ENCODE assay signal across 1 cellular context in the genomic region with DNA sequence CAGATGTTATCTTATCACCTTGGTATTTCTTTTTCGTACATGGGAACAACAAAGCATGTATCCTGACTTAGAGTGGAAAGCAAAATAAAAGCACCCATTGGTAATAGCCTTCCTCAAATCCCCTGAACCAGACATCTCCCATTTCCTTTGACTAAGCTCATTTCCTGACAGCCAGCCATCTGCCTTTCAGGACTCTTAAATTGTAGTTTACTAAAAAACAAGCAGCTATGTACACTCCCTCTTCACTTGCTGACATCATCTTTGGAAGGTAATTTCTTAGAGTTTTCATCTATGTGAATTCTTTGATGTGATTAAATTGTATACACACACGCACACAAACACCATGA.
TF ChIP-seq lines count a peak whose summit lies in the region.

No MANE protein-coding gene starts in this region.

TF ChIP-seq in K562, 482 proteins besides CTCF, POLR2A, EP300 and RAD21 (continues in another document):
- TF ChIP-seq, protein P1, sequence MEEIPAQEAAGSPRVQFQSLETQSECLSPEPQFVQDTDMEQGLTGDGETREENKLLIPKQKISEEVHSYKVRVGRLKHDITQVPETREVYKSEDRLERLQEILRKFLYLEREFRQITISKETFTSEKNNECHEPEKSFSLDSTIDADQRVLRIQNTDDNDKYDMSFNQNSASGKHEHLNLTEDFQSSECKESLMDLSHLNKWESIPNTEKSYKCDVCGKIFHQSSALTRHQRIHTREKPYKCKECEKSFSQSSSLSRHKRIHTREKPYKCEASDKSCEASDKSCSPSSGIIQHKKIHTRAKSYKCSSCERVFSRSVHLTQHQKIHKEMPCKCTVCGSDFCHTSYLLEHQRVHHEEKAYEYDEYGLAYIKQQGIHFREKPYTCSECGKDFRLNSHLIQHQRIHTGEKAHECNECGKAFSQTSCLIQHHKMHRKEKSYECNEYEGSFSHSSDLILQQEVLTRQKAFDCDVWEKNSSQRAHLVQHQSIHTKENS (CRISPR knock-in tag; IDR thresholded peaks at IDR 0.05): no peak
- TF ChIP-seq LARP7 (IDR thresholded peaks at IDR 0.05) (no peak), ZZZ3 (IDR thresholded peaks at IDR 0.05) (no peak), RB1 (IDR thresholded peaks at IDR 0.05; ENCODE audit: low read depth) (no peak), DMBX1 (CRISPR knock-in tag; IDR thresholded peaks at IDR 0.05; ENCODE audit: borderline replicate concordance) (peak; percentile 93), SRSF1 (IDR thresholded peaks at IDR 0.05; ENCODE audit: low read depth, low read length) (no peak), MYNN (IDR thresholded peaks at IDR 0.05) (peak; percentile 99), MYNN (CRISPR knock-in tag; IDR thresholded peaks at IDR 0.05) (no peak), PTBP1 (IDR thresholded peaks at IDR 0.05; ENCODE audit: low read depth, low read length) (no peak), MECOM (CRISPR knock-in tag; IDR thresholded peaks at IDR 0.05) (0 out of 2 replicates have a peak, but pooled peaks have one; percentile 23), HNRNPH1 (optimal IDR thresholded peaks at IDR 0.05; ENCODE audit: low read depth, low read length) (no peak), FOXP1 (CRISPR knock-in tag; IDR thresholded peaks at IDR 0.05) (no peak), SMAD3 (CRISPR knock-in tag; conservative IDR thresholded peaks at IDR 0.05) (peak; percentile 68), SIRT6 (IDR thresholded peaks at IDR 0.05; ENCODE audit: low read depth, low read length) (no peak), U2AF1 (optimal IDR thresholded peaks at IDR 0.05; ENCODE audit: low read depth, low read length) (no peak), RNF2 (IDR thresholded peaks at IDR 0.05) (no peak), TCFL5 (CRISPR knock-in tag; conservative IDR thresholded peaks at IDR 0.05) (peak; percentile 71; the same call in 1 of the 2 replicates), NFIC (IDR thresholded peaks at IDR 0.05) (no peak), YY1 (IDR thresholded peaks at IDR 0.05; ENCODE audit: borderline replicate concordance in 1 of 3, control insufficient read depth in 1 of 3, extremely low read depth in 1 of 3, insufficient read depth in 3 of 3, insufficient read length in 1 of 3, insufficient replicate concordance in 2 of 3, low read depth in 1 of 3, low read length in 2 of 3) (no peak), ZNF668 (CRISPR knock-in tag; IDR thresholded peaks at IDR 0.05) (no peak), KLF6 (CRISPR knock-in tag; IDR thresholded peaks at IDR 0.05; ENCODE audit: borderline replicate concordance) (peak; percentile 78; the same call in 1 of the 2 replicates), RBBP5 (IDR thresholded peaks at IDR 0.05; ENCODE audit: borderline replicate concordance, insufficient read depth, low read length, poor library complexity, severe bottlenecking) (no peak), NR3C1 (CRISPR knock-in tag; IDR thresholded peaks at IDR 0.05) (no peak), CBFA2T2 (conservative IDR thresholded peaks at IDR 0.05) (no peak), ZNF778 (CRISPR knock-in tag; IDR thresholded peaks at IDR 0.05) (no peak), SPI1 (IDR thresholded peaks at IDR 0.05; ENCODE audit: borderline replicate concordance, low read depth, low read length) (no peak), SIX5 (IDR thresholded peaks at IDR 0.05; ENCODE audit: borderline replicate concordance in 1 of 2, insufficient read depth in 1 of 2, low read depth in 1 of 2, low read length in 2 of 2) (no peak), ZNF12 (CRISPR knock-in tag; IDR thresholded peaks at IDR 0.05) (no peak), NEUROD1 (IDR thresholded peaks at IDR 0.05; ENCODE audit: borderline replicate concordance, low read depth, low read length, partially characterized antibody) (no peak), ZNF644 (tag; IDR thresholded peaks at IDR 0.05; ENCODE audit: low read depth) (peak; percentile 73; the same call in 1 of the 2 replicates), MEF2A (IDR thresholded peaks at IDR 0.05; ENCODE audit: control insufficient read depth, low read depth, low read length) (no peak), MEF2D (tag; conservative IDR thresholded peaks at IDR 0.05; ENCODE audit: low read depth) (0 out of 2 replicates have a peak, but pooled peaks have one; percentile 27), ARID1B (IDR thresholded peaks at IDR 0.05) (no peak), EP400 (IDR thresholded peaks at IDR 0.05) (no peak), ZNF23 (CRISPR knock-in tag; IDR thresholded peaks at IDR 0.05) (0 out of 2 replicates have a peak, but pooled peaks have one; percentile 55), NCOA4 (IDR thresholded peaks at IDR 0.05; ENCODE audit: partially characterized antibody) (no peak), CHD1 (IDR thresholded peaks at IDR 0.05; ENCODE audit: low read length) (no peak), ZBTB17 (CRISPR knock-in tag; IDR thresholded peaks at IDR 0.05) (0 out of 2 replicates have a peak, but pooled peaks have one; percentile 15), HEY1 (CRISPR knock-in tag; IDR thresholded peaks at IDR 0.05; ENCODE audit: borderline replicate concordance) (no peak), JUND (IDR thresholded peaks at IDR 0.05; ENCODE audit: borderline replicate concordance, low read depth, low read length) (no peak), JUND (tag; IDR thresholded peaks at IDR 0.05; ENCODE audit: borderline replicate concordance, low read depth, low read length) (peak; percentile 59; the same call in 1 of the 3 replicates), ZNF766 (CRISPR knock-in tag; conservative IDR thresholded peaks at IDR 0.05) (no peak), HMG20B (CRISPR knock-in tag; IDR thresholded peaks at IDR 0.05) (no peak), CBFA2T3 (IDR thresholded peaks at IDR 0.05) (no peak), GABPB1 (CRISPR knock-in tag; IDR thresholded peaks at IDR 0.05) (no peak), NFYB (IDR thresholded peaks at IDR 0.05; ENCODE audit: extremely low read depth, insufficient read length) (no peak), BACH1 (tag; IDR thresholded peaks at IDR 0.05) (peak; percentile 57; the same call in 1 of the 2 replicates), TAF1 (IDR thresholded peaks at IDR 0.05; ENCODE audit: control insufficient read depth, extremely low read depth, insufficient read depth, low read length, severe bottlenecking) (no peak), CHD2 (IDR thresholded peaks at IDR 0.05; ENCODE audit: low read depth, low read length) (no peak)
- TF ChIP-seq, protein P2, sequence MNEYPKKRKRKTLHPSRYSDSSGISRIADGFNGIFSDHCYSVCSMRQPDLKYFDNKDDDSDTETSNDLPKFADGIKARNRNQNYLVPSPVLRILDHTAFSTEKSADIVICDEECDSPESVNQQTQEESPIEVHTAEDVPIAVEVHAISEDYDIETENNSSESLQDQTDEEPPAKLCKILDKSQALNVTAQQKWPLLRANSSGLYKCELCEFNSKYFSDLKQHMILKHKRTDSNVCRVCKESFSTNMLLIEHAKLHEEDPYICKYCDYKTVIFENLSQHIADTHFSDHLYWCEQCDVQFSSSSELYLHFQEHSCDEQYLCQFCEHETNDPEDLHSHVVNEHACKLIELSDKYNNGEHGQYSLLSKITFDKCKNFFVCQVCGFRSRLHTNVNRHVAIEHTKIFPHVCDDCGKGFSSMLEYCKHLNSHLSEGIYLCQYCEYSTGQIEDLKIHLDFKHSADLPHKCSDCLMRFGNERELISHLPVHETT (CRISPR knock-in tag; conservative IDR thresholded peaks at IDR 0.05 in 1 of 2, IDR thresholded peaks at IDR 0.05 in 1 of 2): no peak
- TF ChIP-seq, protein P3, sequence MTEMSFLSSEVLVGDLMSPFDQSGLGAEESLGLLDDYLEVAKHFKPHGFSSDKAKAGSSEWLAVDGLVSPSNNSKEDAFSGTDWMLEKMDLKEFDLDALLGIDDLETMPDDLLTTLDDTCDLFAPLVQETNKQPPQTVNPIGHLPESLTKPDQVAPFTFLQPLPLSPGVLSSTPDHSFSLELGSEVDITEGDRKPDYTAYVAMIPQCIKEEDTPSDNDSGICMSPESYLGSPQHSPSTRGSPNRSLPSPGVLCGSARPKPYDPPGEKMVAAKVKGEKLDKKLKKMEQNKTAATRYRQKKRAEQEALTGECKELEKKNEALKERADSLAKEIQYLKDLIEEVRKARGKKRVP (CRISPR knock-in tag; IDR thresholded peaks at IDR 0.05): 0 out of 2 replicates have a peak, but pooled peaks have one; percentile 24
- TF ChIP-seq, protein P4, sequence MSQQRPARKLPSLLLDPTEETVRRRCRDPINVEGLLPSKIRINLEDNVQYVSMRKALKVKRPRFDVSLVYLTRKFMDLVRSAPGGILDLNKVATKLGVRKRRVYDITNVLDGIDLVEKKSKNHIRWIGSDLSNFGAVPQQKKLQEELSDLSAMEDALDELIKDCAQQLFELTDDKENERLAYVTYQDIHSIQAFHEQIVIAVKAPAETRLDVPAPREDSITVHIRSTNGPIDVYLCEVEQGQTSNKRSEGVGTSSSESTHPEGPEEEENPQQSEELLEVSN (IDR thresholded peaks at IDR 0.05; ENCODE audit: borderline replicate concordance in 1 of 2, extremely low read depth in 1 of 2, insufficient read depth in 1 of 2, insufficient read length in 1 of 2, low read depth in 1 of 2, low read length in 1 of 2, poor library complexity in 1 of 2, severe bottlenecking in 1 of 2): no peak
- TF ChIP-seq, protein P5, sequence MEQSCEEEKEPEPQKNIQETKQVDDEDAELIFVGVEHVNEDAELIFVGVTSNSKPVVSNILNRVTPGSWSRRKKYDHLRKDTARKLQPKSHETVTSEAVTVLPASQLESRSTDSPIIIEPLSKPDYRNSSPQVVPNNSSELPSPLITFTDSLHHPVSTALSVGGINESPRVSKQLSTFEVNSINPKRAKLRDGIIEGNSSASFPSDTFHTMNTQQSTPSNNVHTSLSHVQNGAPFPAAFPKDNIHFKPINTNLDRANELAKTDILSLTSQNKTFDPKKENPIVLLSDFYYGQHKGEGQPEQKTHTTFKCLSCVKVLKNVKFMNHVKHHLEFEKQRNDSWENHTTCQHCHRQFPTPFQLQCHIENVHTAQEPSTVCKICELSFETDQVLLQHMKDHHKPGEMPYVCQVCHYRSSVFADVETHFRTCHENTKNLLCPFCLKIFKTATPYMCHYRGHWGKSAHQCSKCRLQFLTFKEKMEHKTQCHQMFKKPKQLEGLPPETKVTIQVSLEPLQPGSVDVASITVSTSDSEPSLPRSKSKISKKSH (CRISPR knock-in tag; IDR thresholded peaks at IDR 0.05): no peak
- TF ChIP-seq, protein P6, sequence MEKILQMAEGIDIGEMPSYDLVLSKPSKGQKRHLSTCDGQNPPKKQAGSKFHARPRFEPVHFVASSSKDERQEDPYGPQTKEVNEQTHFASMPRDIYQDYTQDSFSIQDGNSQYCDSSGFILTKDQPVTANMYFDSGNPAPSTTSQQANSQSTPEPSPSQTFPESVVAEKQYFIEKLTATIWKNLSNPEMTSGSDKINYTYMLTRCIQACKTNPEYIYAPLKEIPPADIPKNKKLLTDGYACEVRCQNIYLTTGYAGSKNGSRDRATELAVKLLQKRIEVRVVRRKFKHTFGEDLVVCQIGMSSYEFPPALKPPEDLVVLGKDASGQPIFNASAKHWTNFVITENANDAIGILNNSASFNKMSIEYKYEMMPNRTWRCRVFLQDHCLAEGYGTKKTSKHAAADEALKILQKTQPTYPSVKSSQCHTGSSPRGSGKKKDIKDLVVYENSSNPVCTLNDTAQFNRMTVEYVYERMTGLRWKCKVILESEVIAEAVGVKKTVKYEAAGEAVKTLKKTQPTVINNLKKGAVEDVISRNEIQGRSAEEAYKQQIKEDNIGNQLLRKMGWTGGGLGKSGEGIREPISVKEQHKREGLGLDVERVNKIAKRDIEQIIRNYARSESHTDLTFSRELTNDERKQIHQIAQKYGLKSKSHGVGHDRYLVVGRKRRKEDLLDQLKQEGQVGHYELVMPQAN (IDR thresholded peaks at IDR 0.05; ENCODE audit: borderline replicate concordance): no peak
- TF ChIP-seq, protein P7, sequence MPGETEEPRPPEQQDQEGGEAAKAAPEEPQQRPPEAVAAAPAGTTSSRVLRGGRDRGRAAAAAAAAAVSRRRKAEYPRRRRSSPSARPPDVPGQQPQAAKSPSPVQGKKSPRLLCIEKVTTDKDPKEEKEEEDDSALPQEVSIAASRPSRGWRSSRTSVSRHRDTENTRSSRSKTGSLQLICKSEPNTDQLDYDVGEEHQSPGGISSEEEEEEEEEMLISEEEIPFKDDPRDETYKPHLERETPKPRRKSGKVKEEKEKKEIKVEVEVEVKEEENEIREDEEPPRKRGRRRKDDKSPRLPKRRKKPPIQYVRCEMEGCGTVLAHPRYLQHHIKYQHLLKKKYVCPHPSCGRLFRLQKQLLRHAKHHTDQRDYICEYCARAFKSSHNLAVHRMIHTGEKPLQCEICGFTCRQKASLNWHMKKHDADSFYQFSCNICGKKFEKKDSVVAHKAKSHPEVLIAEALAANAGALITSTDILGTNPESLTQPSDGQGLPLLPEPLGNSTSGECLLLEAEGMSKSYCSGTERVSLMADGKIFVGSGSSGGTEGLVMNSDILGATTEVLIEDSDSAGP (CRISPR knock-in tag; IDR thresholded peaks at IDR 0.05): no peak
- TF ChIP-seq, protein P8, sequence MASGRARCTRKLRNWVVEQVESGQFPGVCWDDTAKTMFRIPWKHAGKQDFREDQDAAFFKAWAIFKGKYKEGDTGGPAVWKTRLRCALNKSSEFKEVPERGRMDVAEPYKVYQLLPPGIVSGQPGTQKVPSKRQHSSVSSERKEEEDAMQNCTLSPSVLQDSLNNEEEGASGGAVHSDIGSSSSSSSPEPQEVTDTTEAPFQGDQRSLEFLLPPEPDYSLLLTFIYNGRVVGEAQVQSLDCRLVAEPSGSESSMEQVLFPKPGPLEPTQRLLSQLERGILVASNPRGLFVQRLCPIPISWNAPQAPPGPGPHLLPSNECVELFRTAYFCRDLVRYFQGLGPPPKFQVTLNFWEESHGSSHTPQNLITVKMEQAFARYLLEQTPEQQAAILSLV (tag; IDR thresholded peaks at IDR 0.05): peak; percentile 61; the same call in 1 of the 2 replicates
- TF ChIP-seq, protein P9, sequence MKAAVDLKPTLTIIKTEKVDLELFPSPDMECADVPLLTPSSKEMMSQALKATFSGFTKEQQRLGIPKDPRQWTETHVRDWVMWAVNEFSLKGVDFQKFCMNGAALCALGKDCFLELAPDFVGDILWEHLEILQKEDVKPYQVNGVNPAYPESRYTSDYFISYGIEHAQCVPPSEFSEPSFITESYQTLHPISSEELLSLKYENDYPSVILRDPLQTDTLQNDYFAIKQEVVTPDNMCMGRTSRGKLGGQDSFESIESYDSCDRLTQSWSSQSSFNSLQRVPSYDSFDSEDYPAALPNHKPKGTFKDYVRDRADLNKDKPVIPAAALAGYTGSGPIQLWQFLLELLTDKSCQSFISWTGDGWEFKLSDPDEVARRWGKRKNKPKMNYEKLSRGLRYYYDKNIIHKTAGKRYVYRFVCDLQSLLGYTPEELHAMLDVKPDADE (conservative IDR thresholded peaks at IDR 0.05; ENCODE audit: control insufficient read depth, low read depth, low read length): no peak
